1 cellular context compared by ENCODE assay signal in genomic region chr6:29941916-29942274, GRCh38.
TF ChIP-seq lines count a peak whose summit lies in the region.

No MANE protein-coding gene starts in this region.

TF ChIP-seq in GM23338, 12 proteins besides CTCF, POLR2A, EP300 and RAD21 (continued from another document):
- TF ChIP-seq ZNF462 (CRISPR knock-in tag; IDR thresholded peaks at IDR 0.05): no peak
- TF ChIP-seq CREB1 (CRISPR knock-in tag; IDR thresholded peaks at IDR 0.05; ENCODE audit: low read depth): no peak
- no peak for TF ChIP-seq POLR2AphosphoS5 (IDR thresholded peaks at IDR 0.05; ENCODE audit: low read depth)
- no peak for TF ChIP-seq JUNB (IDR thresholded peaks at IDR 0.05; ENCODE audit: unreplicated experiment)
- no peak for TF ChIP-seq ZNF331 (CRISPR knock-in tag; IDR thresholded peaks at IDR 0.05; ENCODE audit: low read depth)
- no peak for TF ChIP-seq EZH2 (IDR thresholded peaks at IDR 0.05; ENCODE audit: low read depth, unreplicated experiment)
- TF ChIP-seq ETS1 (IDR thresholded peaks at IDR 0.05): no peak
- no peak for TF ChIP-seq ZNF114 (CRISPR knock-in tag; IDR thresholded peaks at IDR 0.05)
- TF ChIP-seq STAT1 (IDR thresholded peaks at IDR 0.05; ENCODE audit: unreplicated experiment): no peak
